ENCODE assay signal across 25 cellular contexts in the genomic region with DNA sequence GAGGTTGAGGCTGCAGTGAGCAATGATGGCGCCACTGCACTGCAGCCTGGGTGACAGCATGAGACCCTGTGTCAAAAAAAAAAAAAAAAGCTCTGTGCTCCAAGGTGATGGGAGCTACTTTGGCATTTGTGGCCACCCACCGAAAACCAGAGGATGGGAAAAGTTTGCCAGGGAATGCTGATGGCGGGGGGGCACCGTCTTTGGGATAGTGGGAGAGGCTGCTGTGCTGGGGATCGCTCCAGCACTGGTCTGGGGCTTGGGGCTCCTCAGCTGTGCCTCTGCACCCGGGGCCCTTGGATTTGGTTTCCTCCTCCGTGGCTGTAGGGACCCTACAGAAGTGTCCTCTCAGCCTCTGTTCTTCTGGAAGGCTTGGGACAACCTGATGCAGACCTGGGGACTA. TPM values are rescaled to one million over a fixed set of nuclear protein-coding genes. Genes with fewer than 3 reads are reported as not detected.
"Had no signal": no experiment of that assay in that cellular context is flagged by ENCODE, and none has a peak within 500 bp of the region (broad histone marks: within the 10 kb centered on the region; RNA-seq: fewer than 3 reads in every experiment).

No MANE protein-coding gene starts in this region.

- ATAC-seq: activated CD8-positive, alpha-beta T cell treated with anti-CD3 and anti-CD28 coated beads for 36 hours had no signal

- H3K9me3 Mint-ChIP-seq: activated CD8-positive, alpha-beta T cell treated with anti-CD3 and anti-CD28 coated beads for 36 hours; activated naive CD4-positive, alpha-beta T cell treated with anti-CD3 and anti-CD28 coated beads for 36 hours had no signal

- H3K4me3 Mint-ChIP-seq: activated CD8-positive, alpha-beta T cell treated with anti-CD3 and anti-CD28 coated beads for 36 hours; activated naive CD4-positive, alpha-beta T cell treated with anti-CD3 and anti-CD28 coated beads for 36 hours; activated naive CD8-positive, alpha-beta T cell; brain had no signal

- DNase-seq: activated CD4-positive, alpha-beta T cell treated with anti-CD3 and anti-CD28 coated beads for 4 hours; activated CD8-positive, alpha-beta memory T cell treated with anti-CD3 and anti-CD28 coated beads, Interleukin-2, amount 50 U/mL, for 4 hours; activated CD8-positive, alpha-beta T cell treated with anti-CD3 and anti-CD28 coated beads for 36 hours; activated naive CD4-positive, alpha-beta T cell treated with anti-CD3 and anti-CD28 coated beads for 36 hours; amygdala; Karpas-422; MM.1S; NCI-H1105; NCI-H1436; NCI-H1694 treated with DMSO at 0.1 percent for 48 hours; NCI-H2029 treated with DMSO at 0.1 percent for 48 hours; NCI-H510A treated with DMSO at 0.1 percent for 48 hours; NCI-H69; NK-92 treated with Interleukin-12 subunit alpha and Interleukin-12 subunit beta, amount 100 ng/mL, for 24 hours; OCI-M1; Right ventricle myocardium superior; RPMI8226; SJCRH30; SK-N-SH; T-helper 1 cell had no signal

- H3K27ac Mint-ChIP-seq: activated CD8-positive, alpha-beta T cell treated with anti-CD3 and anti-CD28 coated beads for 36 hours; activated naive CD4-positive, alpha-beta T cell treated with anti-CD3 and anti-CD28 coated beads for 36 hours; activated naive CD8-positive, alpha-beta T cell; brain had no signal

- H3K9me3 ChIP-seq: SJCRH30, SK-N-SH had no signal

- H3K36me3 ChIP-seq: SJCRH30 had no signal

- H3K4me1 ChIP-seq: SJCRH30 had no signal

- H3K4me1 Mint-ChIP-seq: brain had no signal

- H3K4me3 ChIP-seq: SJCRH30 had no signal

- H3K27ac ChIP-seq: SJCRH30, VCaP had no signal

- H3K36me3 Mint-ChIP-seq: activated naive CD8-positive, alpha-beta T cell; brain had no signal

RNA-seq across cellular contexts. Expression of a gene that starts 11.7 kb away (rescaled TPM):
- total RNA-seq: activated CD8-positive, alpha-beta T cell treated with anti-CD3 and anti-CD28 coated beads for 36 hours; activated naive CD4-positive, alpha-beta T cell treated with anti-CD3 and anti-CD28 coated beads for 36 hours; astrocyte; SJCRH30; T-helper 2 cell treated with Interferon-gamma antibody and Interleukin-4, amounts not matched to agents 100 ng/mL and 5 ng/mL, for 36 hours had no signal
- polyA plus RNA-seq: SK-N-SH had no signal
